22 cellular contexts compared by ENCODE assay signal in genomic region chr18:49139726-49140125, GRCh38.
"Had no signal": no experiment of that assay in that cellular context is flagged by ENCODE, and none has a peak within 500 bp of the region (broad histone marks: within the 10 kb centered on the region; RNA-seq: fewer than 3 reads in every experiment).

No MANE protein-coding gene starts in this region.

- H3K4me3 ChIP-seq: esophagus squamous epithelium, prostate gland, suprapubic skin had no signal

- FAIRE-seq: endothelial cell of umbilical vein, kidney had no signal

- DNase-seq: activated CD4-positive, alpha-beta T cell treated with anti-CD3 and anti-CD28 coated beads for 1 hour; activated CD4-positive, alpha-beta T cell treated with anti-CD3 and anti-CD28 coated beads, Interleukin-2, amount 50 U/mL, for 4 hours; activated naive CD4-positive, alpha-beta T cell treated with anti-CD3 and anti-CD28 coated beads for 36 hours; activated naive CD8-positive, alpha-beta T cell treated with anti-CD3 and anti-CD28 coated beads, Interleukin-2, amount 50 U/mL, for 24 hours; activated T-cell treated with anti-CD3 and anti-CD28 coated beads for 4 hours; aorta; cortex of kidney; effector CD4-positive, alpha-beta T cell; esophagus squamous epithelium; hippocampal formation; kidney; left ventricle myocardium superior; right cardiac atrium; small intestine; stimulated activated CD4-positive, alpha-beta T cell treated with anti-CD3 and anti-CD28 coated beads, Interleukin-4, amount 100 ng/mL, for 4 hours; stimulated activated CD8-positive, alpha-beta memory T cell treated with anti-CD3 and anti-CD28 coated beads, Interleukin-4, amount 100 ng/mL, for 48 hours; stimulated activated naive CD8-positive, alpha-beta T cell treated with anti-CD3 and anti-CD28 coated beads, Interleukin-15, Interleukin-2, amounts not matched to agents 100 U/mL and 50 U/mL, for 24 hours; trophoblast cell had no signal

- ATAC-seq: activated naive CD8-positive, alpha-beta T cell treated with anti-CD3 and anti-CD28 coated beads, Interleukin-2, amount 50 U/mL, for 24 hours; left ventricle myocardium superior; natural killer cell treated with Interleukin-12 subunit alpha and Interleukin-12 subunit beta and Interleukin-15 and Interleukin-18, amount 100 ng/mL, for 72 hours; right cardiac atrium; stimulated activated naive CD8-positive, alpha-beta T cell treated with anti-CD3 and anti-CD28 coated beads, Interleukin-15, Interleukin-2, amounts not matched to agents 100 U/mL and 50 U/mL, for 24 hours had no signal

- H3K36me3 ChIP-seq: esophagus squamous epithelium, prostate gland, suprapubic skin had no signal

- H3K27ac ChIP-seq: esophagus squamous epithelium, prostate gland, suprapubic skin had no signal

- H3K9me3 ChIP-seq: esophagus squamous epithelium, prostate gland, suprapubic skin had no signal

- H3K4me1 ChIP-seq: prostate gland, suprapubic skin had no signal

- H3K27me3 ChIP-seq: esophagus squamous epithelium, suprapubic skin had no signal
